Comparison of ENCODE assay signal across 14 cellular contexts in genomic region chr2:207252979-207253640, GRCh38.
DNase-seq lines count a peak whose midpoint lies in the region; ATAC-seq and TF ChIP-seq lines count a peak whose summit lies in the region.
"Had no signal": no experiment of that assay in that cellular context is flagged by ENCODE, and none has a peak within 500 bp of the region (broad histone marks: within the 10 kb centered on the region; RNA-seq: fewer than 3 reads in every experiment).

No MANE protein-coding gene starts in this region.

- H3K4me1 ChIP-seq in spleen (peaks cover 0 to 51% (median 25%) of the 10 kb centered on the region in 6 donors), vagina (peaks cover 12% of the 10 kb centered on the region)

- ATAC-seq in T-helper 17 cell = no peak
- ATAC-seq: PC-3 had no signal

- H3K4me3 ChIP-seq in spleen (no peak overlapping the region), vagina (no peak overlapping the region)

- H3K4me1 Mint-ChIP-seq in T-helper 17 cell = peaks cover 2% of the 10 kb centered on the region

- no peaks in the 10 kb centered on the region for H3K27me3 ChIP-seq in spleen (replicated peaks in 1 of 7)
- no peaks in the 10 kb centered on the region for H3K27me3 ChIP-seq in vagina

- no peak for TF ChIP-seq CTCF in spleen (IDR thresholded peaks at IDR 0.05 in 8 of 11, conservative IDR thresholded peaks at IDR 0.05 in 3 of 11)
- TF ChIP-seq CTCF in vagina (IDR thresholded peaks at IDR 0.05) = no peak

- no peak overlapping the region for H3K27ac ChIP-seq in spleen
- H3K27ac ChIP-seq in vagina = no peak overlapping the region
- H3K27ac ChIP-seq: VCaP had no signal

- peaks cover 36% of the 10 kb centered on the region for H3K27me3 Mint-ChIP-seq in T-helper 17 cell
- H3K27me3 Mint-ChIP-seq: dendritic cell treated with granulocyte-macrophage colony-stimulating factor and Interleukin-4, amounts not matched to agents 40 ng/mL and 50 ng/mL, for 4 days had no signal

- no peaks in the 10 kb centered on the region for H3K36me3 ChIP-seq in spleen
- no peaks in the 10 kb centered on the region for H3K36me3 ChIP-seq in vagina

- intact Hi-C loops in spleen (cut with DNase I; ENCODE audit: low total_unique reads) = no loop called here
- intact Hi-C loops in vagina (cut with DNase I) = loop anchor here (10.0 kb wide), 1 partner anchor 102 kb away; no protein-coding TSS in a partner anchor

- H3K4me3 Mint-ChIP-seq in T-helper 17 cell = no peak overlapping the region
- H3K4me3 Mint-ChIP-seq: dendritic cell treated with granulocyte-macrophage colony-stimulating factor and Interleukin-4, amounts not matched to agents 40 ng/mL and 50 ng/mL, for 4 days had no signal

- WGBS in spleen, 5 donors = 84 to 90% (median 86%) methylated on average over 4 of the region's 4 CpGs

- H3K9me3 ChIP-seq in T-helper 17 cell (ENCODE audit: control insufficient read depth, low read length, poor library complexity, severe bottlenecking) (no peaks in the 10 kb centered on the region), spleen (no peaks in the 10 kb centered on the region), vagina (no peaks in the 10 kb centered on the region)
- H3K9me3 ChIP-seq: Caco-2 had no signal

- no peak for TF ChIP-seq POLR2A in spleen (IDR thresholded peaks at IDR 0.05)
- TF ChIP-seq POLR2A in vagina (IDR thresholded peaks at IDR 0.05) = no peak

- peak overlapping the region; percentile 19 for H3K27ac Mint-ChIP-seq in T-helper 17 cell
- H3K27ac Mint-ChIP-seq: dendritic cell treated with granulocyte-macrophage colony-stimulating factor and Interleukin-4, amounts not matched to agents 40 ng/mL and 50 ng/mL, for 4 days had no signal

- H3K36me3 Mint-ChIP-seq in T-helper 17 cell (ENCODE audit: low read depth) = no peaks in the 10 kb centered on the region

- DNase-seq in DMS 273 treated with DMSO at 0.1 percent for 48 hours (lab: John Stamatoyannopoulos, UW) = peak; percentile 81
- peak; percentile 78 for DNase-seq in M059J (ENCODE audit: low read depth)
- DNase-seq in T-helper 17 cell = no peak
- peak; percentile 64 for DNase-seq in left kidney (ENCODE audit: low read depth, low spot score)
- DNase-seq in spleen = no peak
- DNase-seq in AG20443 (ENCODE audit: low spot score) = no peak
- DNase-seq in LoVo (ENCODE audit: low spot score) = no peak
- DNase-seq in vagina (ENCODE audit: extremely low spot score in 2 of 2) = no peak
- DNase-seq: Caco-2, KBM-7, small intestine had no signal

Comparison
In these comparisons a context has a peak if more than half of its experiments do, and no peak if none do; other contexts are left out.
1. DNase-seq: peak in DMS 273 treated with DMSO at 0.1 percent for 48 hours (single experiment), M059J (single experiment) and left kidney (single experiment); none in T-helper 17 cell (0 of 3), spleen (single experiment), AG20443 (single experiment), LoVo (single experiment) and vagina (0 of 2).